In genomic region chr6:34223964-34224940, GRCh38 we compare ENCODE assay signal across 8 cellular contexts. TPM values are rescaled to one million over a fixed set of nuclear protein-coding genes. Genes with fewer than 3 reads are reported as not detected.
DNase-seq lines count a peak whose midpoint lies in the region; ATAC-seq and TF ChIP-seq lines count a peak whose summit lies in the region.

No MANE protein-coding gene starts in this region.

- TF ChIP-seq CTCF in C4-2B (conservative IDR thresholded peaks at IDR 0.05) = no peak
- TF ChIP-seq CTCF in lower lobe of right lung (IDR thresholded peaks at IDR 0.05) = no peak

- DNase-seq in NCI-H82 (lab: John Stamatoyannopoulos, UW) (peak; percentile 95), lower lobe of right lung (peak; percentile 94)
- peak; percentile 94 for DNase-seq in activated CD4-positive, alpha-beta memory T cell treated with anti-CD3 and anti-CD28 coated beads, Interleukin-2, amount 10 ng/mL, durations not matched to agents 7 days and 5 days
- peak; percentile 93 for DNase-seq in stimulated activated CD4-positive, alpha-beta T cell treated with anti-CD3 and anti-CD28 coated beads, TNF-alpha, amount 100 ng/mL, for 1 hour (ENCODE audit: low read depth in 3 of 3, low spot score in 1 of 3)

- ATAC-seq in GM19372 (IDR thresholded peaks at IDR 0.05; ENCODE audit: low read depth, unreplicated experiment) = peak; percentile 81
- ATAC-seq in HG03520 (IDR thresholded peaks at IDR 0.05; ENCODE audit: unreplicated experiment) = peak; percentile 76
- peak; percentile 99 for ATAC-seq in lower lobe of right lung

- peaks cover 11 to 13% of the 10 kb centered on the region in 2 donors for H3K4me1 ChIP-seq in duodenal mucosa (ENCODE audit: control insufficient read depth in 1 of 2, insufficient read depth in 2 of 2, low read length in 2 of 2)
- peaks cover 17% of the 10 kb centered on the region for H3K4me1 ChIP-seq in lower lobe of right lung

- H3K36me3 ChIP-seq in duodenal mucosa (ENCODE audit: control insufficient read depth in 1 of 2, insufficient read depth in 2 of 2, low read length in 2 of 2) = no peaks in the 10 kb centered on the region
- H3K36me3 ChIP-seq in lower lobe of right lung = no peaks in the 10 kb centered on the region

- H3K27me3 ChIP-seq in duodenal mucosa (ENCODE audit: control insufficient read depth in 1 of 2, insufficient read depth in 2 of 2, low read length in 2 of 2) = no peaks in the 10 kb centered on the region
- H3K27me3 ChIP-seq in lower lobe of right lung (ENCODE audit: low read depth) = no peaks in the 10 kb centered on the region

- intact Hi-C loops in lower lobe of right lung (cut with DNase I) = no loop called here

- peak overlapping the region; percentile 70 to 74 for H3K4me3 ChIP-seq in duodenal mucosa (ENCODE audit: low read depth in 1 of 2, low read length in 2 of 2)
- H3K4me3 ChIP-seq in lower lobe of right lung = peak overlapping the region; percentile 64

- POLR2A ChIA-PET in activated CD4-positive, alpha-beta memory T cell treated with anti-CD3 and anti-CD28 coated beads, Interleukin-2, amount 10 ng/mL, durations not matched to agents 7 days and 5 days (lab: Charles Lee) = interaction anchor here (0.9 to 4.5 kb wide), 15 partner anchors 9 to 664 kb away, joined by 3 to 42 read pairs (median 4); partner anchors contain the start of genes ANKS1A, HMGA1, NUDT3 and RPS10

- CTCF ChIA-PET in activated CD4-positive, alpha-beta memory T cell treated with anti-CD3 and anti-CD28 coated beads, Interleukin-2, amount 10 ng/mL, durations not matched to agents 7 days and 5 days (lab: Charles Lee) = interaction anchor here (0.7 to 2.7 kb wide), 8 partner anchors 12 to 169 kb away, joined by 3 to 15 read pairs (median 4); partner anchors contain the start of gene HMGA1

- H3K27ac Mint-ChIP-seq in activated CD4-positive, alpha-beta memory T cell treated with anti-CD3 and anti-CD28 coated beads, Interleukin-2, amount 10 ng/mL, durations not matched to agents 7 days and 5 days = peak overlapping the region; percentile 59

- H3K4me3 Mint-ChIP-seq in activated CD4-positive, alpha-beta memory T cell treated with anti-CD3 and anti-CD28 coated beads, Interleukin-2, amount 10 ng/mL, durations not matched to agents 7 days and 5 days = peak overlapping the region; percentile 64

- H3K4me1 Mint-ChIP-seq in activated CD4-positive, alpha-beta memory T cell treated with anti-CD3 and anti-CD28 coated beads, Interleukin-2, amount 10 ng/mL, durations not matched to agents 7 days and 5 days = peaks cover 32% of the 10 kb centered on the region

- H3K9me3 Mint-ChIP-seq in activated CD4-positive, alpha-beta memory T cell treated with anti-CD3 and anti-CD28 coated beads, Interleukin-2, amount 10 ng/mL, durations not matched to agents 7 days and 5 days = no peaks in the 10 kb centered on the region

- H3K9me3 ChIP-seq in duodenal mucosa (ENCODE audit: control insufficient read depth in 1 of 2, low read length in 2 of 2) = no peaks in the 10 kb centered on the region
- no peaks in the 10 kb centered on the region for H3K9me3 ChIP-seq in lower lobe of right lung

- H3K27ac ChIP-seq in C4-2B = peak overlapping the region; percentile 100
- H3K27ac ChIP-seq in duodenal mucosa (ENCODE audit: low read depth, low read length) = peak overlapping the region; percentile 60
- peak overlapping the region; percentile 89 for H3K27ac ChIP-seq in lower lobe of right lung

- no peaks in the 10 kb centered on the region for H3K36me3 Mint-ChIP-seq in activated CD4-positive, alpha-beta memory T cell treated with anti-CD3 and anti-CD28 coated beads, Interleukin-2, amount 10 ng/mL, durations not matched to agents 7 days and 5 days (ENCODE audit: low read depth)

- H3K27me3 Mint-ChIP-seq in activated CD4-positive, alpha-beta memory T cell treated with anti-CD3 and anti-CD28 coated beads, Interleukin-2, amount 10 ng/mL, durations not matched to agents 7 days and 5 days = peaks cover 3% of the 10 kb centered on the region

- peak overlapping the region; percentile 76 to 84 for H3K9ac ChIP-seq in duodenal mucosa (ENCODE audit: low read depth in 1 of 2, low read length in 2 of 2)

RNA-seq across cellular contexts. Expression of gene HMGA1, which starts 12.4 kb away (rescaled TPM):
- total RNA-seq in activated CD4-positive, alpha-beta memory T cell treated with anti-CD3 and anti-CD28 coated beads, Interleukin-2, amount 10 ng/mL, durations not matched to agents 7 days and 5 days = 100 to 1,000 TPM; 269 to 282 TPM
- total RNA-seq in lower lobe of right lung = 63.5 TPM

RNA-seq across cellular contexts. Expression of gene SMIM29, which starts 24.6 kb away (rescaled TPM):
- total RNA-seq in activated CD4-positive, alpha-beta memory T cell treated with anti-CD3 and anti-CD28 coated beads, Interleukin-2, amount 10 ng/mL, durations not matched to agents 7 days and 5 days = 10 to 100 TPM; 38.3 to 38.4 TPM
- 29.8 TPM for total RNA-seq in lower lobe of right lung

Comparison
In these comparisons a context has a peak if more than half of its experiments do, and no peak if none do; other contexts are left out.
1. Peak in every context shown above with its lines: DNase-seq, ATAC-seq, H3K4me3 ChIP-seq and H3K27ac ChIP-seq.